ENCODE assay signal across 9 cellular contexts in genomic region chr17:38673714-38674012, GRCh38.
DNase-seq lines count a peak whose midpoint lies in the region; ATAC-seq lines count a peak whose summit lies in the region.
"Had no signal": no experiment of that assay in that cellular context is flagged by ENCODE, and none has a peak within 500 bp of the region (broad histone marks: within the 10 kb centered on the region; RNA-seq: fewer than 3 reads in every experiment).

No MANE protein-coding gene starts in this region.

- H3K9me3 ChIP-seq in effector memory CD4-positive, alpha-beta T cell (ENCODE audit: control insufficient read depth, low read length), result no peaks in the 10 kb centered on the region
- no peaks in the 10 kb centered on the region for H3K9me3 ChIP-seq in neuron (ENCODE audit: low read length)

- H3K27me3 ChIP-seq in effector memory CD4-positive, alpha-beta T cell (replicated peaks; ENCODE audit: control insufficient read depth, insufficient read depth, low read length, poor library complexity, severe bottlenecking), result peaks cover 34% of the 10 kb centered on the region
- peaks cover 49% of the 10 kb centered on the region for H3K27me3 ChIP-seq in neuron (ENCODE audit: insufficient read depth, low read length)

- H3K36me3 ChIP-seq in effector memory CD4-positive, alpha-beta T cell (ENCODE audit: control insufficient read depth, insufficient read depth, low read length), result no peaks in the 10 kb centered on the region
- H3K36me3 ChIP-seq in neuron (ENCODE audit: insufficient read depth, low read length), result no peaks in the 10 kb centered on the region

- H3K27ac ChIP-seq in effector memory CD4-positive, alpha-beta T cell (ENCODE audit: insufficient read depth, low read length, poor library complexity, severe bottlenecking), result no peak overlapping the region

- ATAC-seq in HG03045 (IDR thresholded peaks at IDR 0.05; ENCODE audit: unreplicated experiment), result peak; percentile 8
- ATAC-seq in GM18867 (IDR thresholded peaks at IDR 0.05; ENCODE audit: unreplicated experiment), result no peak

- peaks cover 22% of the 10 kb centered on the region for H3K4me1 ChIP-seq in effector memory CD4-positive, alpha-beta T cell (ENCODE audit: control insufficient read depth, insufficient read depth, low read length, poor library complexity, severe bottlenecking)
- H3K4me1 ChIP-seq in neuron (ENCODE audit: insufficient read depth, low read length), result peaks cover 12% of the 10 kb centered on the region

- DNase-seq in ELF-1 (ENCODE audit: low read depth, low spot score) (peak; percentile 54), midbrain (lab: John Stamatoyannopoulos, UW) (no peak), SW480 (ENCODE audit: low spot score) (no peak)
- no peak for DNase-seq in effector memory CD4-positive, alpha-beta T cell
- no peak for DNase-seq in activated CD4-positive, alpha-beta T cell treated with anti-CD3 and anti-CD28 coated beads, Interleukin-2, amount 50 U/mL, for 48 hours
- DNase-seq: NCI-H2107 had no signal

- H3K4me3 ChIP-seq in effector memory CD4-positive, alpha-beta T cell (ENCODE audit: insufficient read depth, low read depth, low read length, poor library complexity, severe bottlenecking), result peak overlapping the region; percentile 70
- H3K4me3 ChIP-seq in neuron (ENCODE audit: low read length), result peak overlapping the region; percentile 55

- H2AFZ ChIP-seq in neuron (ENCODE audit: low read depth, low read length), result no peak overlapping the region
